Comparison of ENCODE assay signal across 9 cellular contexts in genomic region chr5:100623719-100624118, GRCh38.
DNase-seq lines count a peak whose midpoint lies in the region; ATAC-seq and TF ChIP-seq lines count a peak whose summit lies in the region.
"Had no signal": no experiment of that assay in that cellular context is flagged by ENCODE, and none has a peak within 500 bp of the region (broad histone marks: within the 10 kb centered on the region; RNA-seq: fewer than 3 reads in every experiment).

No MANE protein-coding gene starts in this region.

- no peak overlapping the region for H2AFZ ChIP-seq in OCI-LY1 (ENCODE audit: low read length)

- peak; percentile 59 for TF ChIP-seq CTCF in BE2C (IDR thresholded peaks at IDR 0.05; ENCODE audit: low read depth, low read length)
- peak; percentile 53 for TF ChIP-seq CTCF in OCI-LY1 (IDR thresholded peaks at IDR 0.05; ENCODE audit: low read length)
- peak; percentile 28 for TF ChIP-seq CTCF in thoracic aorta (IDR thresholded peaks at IDR 0.05)

- H3K9ac ChIP-seq in OCI-LY1 (ENCODE audit: low read length), result no peak overlapping the region

- no peaks in the 10 kb centered on the region for H4K20me1 ChIP-seq in OCI-LY1 (ENCODE audit: insufficient read depth, low read length)

- no peaks in the 10 kb centered on the region for H3K27me3 ChIP-seq in BE2C
- H3K27me3 ChIP-seq in OCI-LY1 (ENCODE audit: insufficient read depth, low read length), result no peaks in the 10 kb centered on the region
- no peaks in the 10 kb centered on the region for H3K27me3 ChIP-seq in thoracic aorta (replicated peaks; ENCODE audit: insufficient read depth)

- H3K27ac ChIP-seq in OCI-LY1 (ENCODE audit: low read depth, low read length, poor library complexity, severe bottlenecking) (no peak overlapping the region), thoracic aorta (no peak overlapping the region)

- H3K4me3 ChIP-seq in BE2C (ENCODE audit: low read depth, low read length) (no peak overlapping the region), OCI-LY1 (ENCODE audit: low read depth, low read length, poor library complexity, severe bottlenecking) (no peak overlapping the region), thoracic aorta (no peak overlapping the region)

- H3K36me3 ChIP-seq in BE2C (no peaks in the 10 kb centered on the region), OCI-LY1 (ENCODE audit: insufficient read depth, low read length) (no peaks in the 10 kb centered on the region), thoracic aorta (no peaks in the 10 kb centered on the region)

- H3K9me2 ChIP-seq in OCI-LY1 (ENCODE audit: low read depth, low read length), result no peaks in the 10 kb centered on the region

- no peaks in the 10 kb centered on the region for H3F3A ChIP-seq in OCI-LY1 (ENCODE audit: insufficient read depth, low read length)

- H3K79me2 ChIP-seq in OCI-LY1 (ENCODE audit: insufficient read depth, low read length), result no peaks in the 10 kb centered on the region

- H3K9me3 ChIP-seq in BE2C, result no peaks in the 10 kb centered on the region
- H3K9me3 ChIP-seq in OCI-LY1 (ENCODE audit: low read length), result no peaks in the 10 kb centered on the region
- H3K9me3 ChIP-seq in thoracic aorta, result no peaks in the 10 kb centered on the region

- peak; percentile 71 for ATAC-seq in GM18520 (IDR thresholded peaks at IDR 0.05; ENCODE audit: unreplicated experiment)
- peak; percentile 81 for ATAC-seq in HG03060 (IDR thresholded peaks at IDR 0.05; ENCODE audit: low read depth, unreplicated experiment)
- peak; percentile 43 for ATAC-seq in esophagus mucosa
- no peak for ATAC-seq in thoracic aorta (ENCODE audit: insufficient number of reproducible peaks, low FRiP score, low read depth)

- DNase-seq in BE2C (no peak), thoracic aorta (ENCODE audit: low spot score) (no peak), ecto neural progenitor cell (ENCODE audit: low spot score) (no peak), OCI-M2 (lab: John Stamatoyannopoulos, UW; ENCODE audit: unreplicated experiment) (no peak)
- DNase-seq: left cardiac atrium had no signal

- H3K4me1 ChIP-seq in BE2C (no peaks in the 10 kb centered on the region; the same call in 1 of the 2 replicates), OCI-LY1 (ENCODE audit: insufficient read depth, low read length, severe bottlenecking) (peaks cover 4% of the 10 kb centered on the region), thoracic aorta (ENCODE audit: control insufficient read depth in 1 of 2, low read depth in 2 of 2) (no peaks in the 10 kb centered on the region)

- no peak overlapping the region for H3K4me2 ChIP-seq in OCI-LY1 (ENCODE audit: low read length)
